15 cellular contexts compared by ENCODE assay signal in the genomic region with DNA sequence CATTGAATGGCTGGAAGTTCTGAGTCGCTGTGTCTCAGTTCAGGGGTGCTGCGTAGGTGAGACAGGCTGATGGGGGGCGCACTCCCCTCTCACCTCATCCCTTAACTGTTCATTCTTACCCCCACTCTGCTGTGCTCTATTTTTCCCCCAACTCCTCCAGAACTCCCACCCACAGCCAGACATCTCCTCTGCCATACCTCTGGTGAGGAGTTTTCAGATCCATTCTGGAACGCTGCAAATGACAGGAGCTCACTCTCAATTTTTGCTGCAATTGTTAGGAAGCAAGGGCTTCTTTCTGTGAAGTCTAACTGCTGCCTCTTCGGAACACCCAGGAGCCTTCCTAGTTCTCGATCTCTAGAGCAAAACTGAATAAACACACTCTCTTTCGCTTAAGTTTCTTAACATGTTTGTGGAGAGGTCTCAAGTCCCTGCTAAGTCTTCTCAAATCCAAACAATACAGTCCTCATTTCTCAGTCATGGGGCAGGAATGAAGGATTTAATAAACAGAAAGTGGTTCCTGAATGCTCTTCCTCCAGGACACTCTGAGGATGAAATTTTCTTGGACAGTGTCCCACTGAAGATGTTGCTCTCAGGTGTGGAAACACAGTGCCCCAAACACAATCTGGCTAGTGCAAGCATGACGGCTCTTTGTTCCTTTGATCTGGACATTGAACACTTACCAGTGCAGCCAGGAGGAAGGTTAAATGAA.
A peak's percentile ranks its signal among the peaks of the same experiment; 100 is the strongest.
DNase-seq lines count a peak whose midpoint lies in the region; ATAC-seq and TF ChIP-seq lines count a peak whose summit lies in the region.
"Had no signal": no experiment of that assay in that cellular context is flagged by ENCODE, and none has a peak within 500 bp of the region (broad histone marks: within the 10 kb centered on the region; RNA-seq: fewer than 3 reads in every experiment).

No MANE protein-coding gene starts in this region.

- H3K4me2 ChIP-seq in osteoblast (ENCODE audit: insufficient read depth, low read length): no peak overlapping the region
- H3K4me2 ChIP-seq: A549 had no signal

- H3K36me3 ChIP-seq in left ventricle myocardium inferior (no peaks in the 10 kb centered on the region), A673 (ENCODE audit: insufficient read depth, low read length, poor library complexity, severe bottlenecking) (no peaks in the 10 kb centered on the region), osteoblast (ENCODE audit: insufficient read depth, low read length) (peaks cover 3% of the 10 kb centered on the region)
- H3K36me3 ChIP-seq: MG63 had no signal

- WGBS in right cardiac atrium: 94% methylated on average over 8 of the region's 8 CpGs

- POLR2A ChIA-PET in A673 (lab: Charles Lee; ENCODE audit: low non-redundant PET): no interaction called here

- H3K4me1 ChIP-seq in left ventricle myocardium inferior (peaks cover 62% of the 10 kb centered on the region), right cardiac atrium (ENCODE audit: control insufficient read depth, insufficient read depth, low read length) (peaks cover 7% of the 10 kb centered on the region), A673 (ENCODE audit: insufficient read depth, low read length, poor library complexity, severe bottlenecking) (no peaks in the 10 kb centered on the region), osteoblast (ENCODE audit: insufficient read depth, low read length) (no peaks in the 10 kb centered on the region)
- H3K4me1 ChIP-seq: A549 had no signal

- no peaks in the 10 kb centered on the region for H3K27me3 Mint-ChIP-seq in nephron (ENCODE audit: low read depth)
- H3K27me3 Mint-ChIP-seq in natural killer cell treated with Interleukin-12 subunit alpha and Interleukin-12 subunit beta and Interleukin-15 and Interleukin-18, amount 100 ng/mL, for 72 hours: no peaks in the 10 kb centered on the region
- H3K27me3 Mint-ChIP-seq: B cell had no signal

- H2AFZ ChIP-seq in osteoblast (ENCODE audit: low read length): no peak overlapping the region

- H3K27ac ChIP-seq in left ventricle myocardium inferior (replicated peaks): peak overlapping the region; percentile 73
- no peak overlapping the region for H3K27ac ChIP-seq in right cardiac atrium (ENCODE audit: low read length)
- peak overlapping the region; percentile 75 for H3K27ac ChIP-seq in caudate nucleus (ENCODE audit: low read depth, low read length)
- H3K27ac ChIP-seq in A673 (ENCODE audit: low read depth, low read length, poor library complexity, severe bottlenecking): no peak overlapping the region
- no peak overlapping the region for H3K27ac ChIP-seq in osteoblast (ENCODE audit: low read depth, low read length)
- H3K27ac ChIP-seq: A549 had no signal

- no peaks in the 10 kb centered on the region for H3K79me2 ChIP-seq in osteoblast (ENCODE audit: insufficient read depth, low read length)

- TF ChIP-seq CTCF in left ventricle myocardium inferior (IDR thresholded peaks at IDR 0.05; ENCODE audit: borderline replicate concordance): no peak
- no peak for TF ChIP-seq CTCF in nephron (IDR thresholded peaks at IDR 0.05; ENCODE audit: unreplicated experiment in 3 of 3)
- TF ChIP-seq CTCF in A673 (conservative IDR thresholded peaks at IDR 0.05; ENCODE audit: low read depth, low read length): no peak
- TF ChIP-seq CTCF in osteoblast (IDR thresholded peaks at IDR 0.05; ENCODE audit: extremely low read depth, low read depth, low read length): no peak

- H3K36me3 Mint-ChIP-seq in nephron (ENCODE audit: low read depth): no peaks in the 10 kb centered on the region
- peaks cover 6% of the 10 kb centered on the region for H3K36me3 Mint-ChIP-seq in natural killer cell treated with Interleukin-12 subunit alpha and Interleukin-12 subunit beta and Interleukin-15 and Interleukin-18, amount 100 ng/mL, for 72 hours

- peak overlapping the region in 2 of 3 experiments; percentile 21 to 71 for H3K27ac Mint-ChIP-seq in nephron
- H3K27ac Mint-ChIP-seq in natural killer cell treated with Interleukin-12 subunit alpha and Interleukin-12 subunit beta and Interleukin-15 and Interleukin-18, amount 100 ng/mL, for 72 hours: no peak overlapping the region
- H3K27ac Mint-ChIP-seq: B cell; CD8-positive, alpha-beta T cell had no signal

- CTCF ChIA-PET in A673 (lab: Charles Lee): no interaction called here

- H3K4me3 Mint-ChIP-seq in nephron: no peak overlapping the region
- H3K4me3 Mint-ChIP-seq in natural killer cell treated with Interleukin-12 subunit alpha and Interleukin-12 subunit beta and Interleukin-15 and Interleukin-18, amount 100 ng/mL, for 72 hours: no peak overlapping the region
- H3K4me3 Mint-ChIP-seq: B cell; CD8-positive, alpha-beta T cell had no signal

- peaks cover 20% of the 10 kb centered on the region for H3K4me1 Mint-ChIP-seq in nephron
- peaks cover 11 to 29% of the 10 kb centered on the region in 2 donors for H3K4me1 Mint-ChIP-seq in natural killer cell treated with Interleukin-12 subunit alpha and Interleukin-12 subunit beta and Interleukin-15 and Interleukin-18, amount 100 ng/mL, for 72 hours (ENCODE audit: low read depth in 2 of 2)

- BruUV-seq in A673 (replicated peaks; lab: Mats Ljungman, UMichigan): no TSS peak

- H3K9me3 ChIP-seq in left ventricle myocardium inferior (replicated peaks) (no peaks in the 10 kb centered on the region), right cardiac atrium (ENCODE audit: control insufficient read depth, low read length) (no peaks in the 10 kb centered on the region), A673 (ENCODE audit: low read depth, low read length, poor library complexity, severe bottlenecking) (no peaks in the 10 kb centered on the region), osteoblast (ENCODE audit: low read depth, low read length) (no peaks in the 10 kb centered on the region)
- H3K9me3 ChIP-seq: A549, MG63 had no signal

- H3K4me3 ChIP-seq in left ventricle myocardium inferior: no peak overlapping the region
- no peak overlapping the region for H3K4me3 ChIP-seq in right cardiac atrium (ENCODE audit: low read length)
- H3K4me3 ChIP-seq in A673 (ENCODE audit: low read depth, low read length, poor library complexity, severe bottlenecking): no peak overlapping the region
- H3K4me3 ChIP-seq in osteoblast (ENCODE audit: insufficient read depth, low read length): no peak overlapping the region
- H3K4me3 ChIP-seq: A549, MG63 had no signal

- no peaks in the 10 kb centered on the region for H3K9me3 Mint-ChIP-seq in nephron
- H3K9me3 Mint-ChIP-seq in natural killer cell treated with Interleukin-12 subunit alpha and Interleukin-12 subunit beta and Interleukin-15 and Interleukin-18, amount 100 ng/mL, for 72 hours: no peaks in the 10 kb centered on the region
- H3K9me3 Mint-ChIP-seq: CD8-positive, alpha-beta T cell had no signal

- H4K20me1 ChIP-seq in osteoblast (ENCODE audit: insufficient read depth, low read length): peaks cover 2% of the 10 kb centered on the region

- DNase-seq in left ventricle myocardium inferior (no peak), right cardiac atrium (no peak), caudate nucleus (lab: John Stamatoyannopoulos, UW) (peak in 15 of 61 donors; percentile 13 to 65 (median 37)), A673 (ENCODE audit: low spot score) (no peak), osteoblast (ENCODE audit: insufficient read length, low spot score, missing footprints) (no peak)
- no peak for DNase-seq in natural killer cell treated with Interleukin-12 subunit alpha and Interleukin-12 subunit beta and Interleukin-15 and Interleukin-18, amount 100 ng/mL, for 72 hours (ENCODE audit: low spot score)
- DNase-seq: CD8-positive, alpha-beta T cell; MG63; NCI-H187 treated with DMSO at 0.1 percent for 48 hours; NCI-H82; SIG-M5 had no signal

- H3K27me3 ChIP-seq in left ventricle myocardium inferior (ENCODE audit: low read depth) (no peaks in the 10 kb centered on the region), right cardiac atrium (ENCODE audit: control insufficient read depth, insufficient read depth) (no peaks in the 10 kb centered on the region), A673 (replicated peaks; ENCODE audit: insufficient read depth, low read depth, low read length, poor library complexity) (no peaks in the 10 kb centered on the region), osteoblast (ENCODE audit: insufficient read depth, low read length) (no peaks in the 10 kb centered on the region)
- H3K27me3 ChIP-seq: MG63 had no signal

- intact Hi-C loops in left ventricle myocardium inferior (cut with micrococcal nuclease): no loop called here
- intact Hi-C loops in right cardiac atrium (cut with DNase I): no loop called here
- intact Hi-C loops in A673 (cut with micrococcal nuclease; ENCODE audit: unreplicated experiment): no loop called here

- ATAC-seq in right cardiac atrium (no peak), GM21381 (IDR thresholded peaks at IDR 0.05; ENCODE audit: unreplicated experiment) (no peak)
- ATAC-seq in natural killer cell treated with Interleukin-12 subunit alpha and Interleukin-12 subunit beta and Interleukin-15 and Interleukin-18, amount 100 ng/mL, for 72 hours: no peak
- ATAC-seq: A549; CD8-positive, alpha-beta T cell had no signal

Comparison
In these comparisons a context has a peak if more than half of its experiments do, and no peak if none do; other contexts are left out.
1. H3K27ac ChIP-seq: peak in left ventricle myocardium inferior (single experiment) and caudate nucleus (single experiment); none in right cardiac atrium (single experiment), A673 (single experiment) and osteoblast (single experiment).
2. H3K27ac Mint-ChIP-seq: peak in nephron (2 of 3); none in natural killer cell treated with Interleukin-12 subunit alpha and Interleukin-12 subunit beta and Interleukin-15 and Interleukin-18, amount 100 ng/mL, for 72 hours (0 of 2).